Comparison of ENCODE assay signal across 9 cellular contexts in genomic region chr20:34301587-34302311, GRCh38. TPM values are rescaled to one million over a fixed set of nuclear protein-coding genes. Genes with fewer than 3 reads are reported as not detected.
DNase-seq lines count a peak whose midpoint lies in the region; ATAC-seq, FAIRE-seq and TF ChIP-seq lines count a peak whose summit lies in the region.
"Had no signal": no experiment of that assay in that cellular context is flagged by ENCODE, and none has a peak within 500 bp of the region (broad histone marks: within the 10 kb centered on the region; RNA-seq: fewer than 3 reads in every experiment).

No MANE protein-coding gene starts in this region.

- no peak for FAIRE-seq in small intestine (lab: Jason Lieb, UNC)

- H3K36me3 ChIP-seq in kidney epithelial cell (ENCODE audit: control insufficient read depth, insufficient read depth, low read length) (no peaks in the 10 kb centered on the region), transverse colon (no peaks in the 10 kb centered on the region), small intestine (ENCODE audit: control insufficient read depth in 2 of 2, insufficient read depth in 2 of 2, low read length in 2 of 2) (no peaks in the 10 kb centered on the region)

- no peak for TF ChIP-seq POLR2A in transverse colon (IDR thresholded peaks at IDR 0.05)

- ATAC-seq in GM19324 (IDR thresholded peaks at IDR 0.05; ENCODE audit: low FRiP score, unreplicated experiment): no peak

- H3K27me3 Mint-ChIP-seq in activated naive CD4-positive, alpha-beta T cell treated with anti-CD3 and anti-CD28 coated beads, Interleukin-2, amount 10 ng/mL, durations not matched to agents 7 days and 5 days: peaks cover under 1% of the 10 kb centered on the region
- H3K27me3 Mint-ChIP-seq: dendritic cell treated with granulocyte-macrophage colony-stimulating factor and Interleukin-4, amounts not matched to agents 40 ng/mL and 50 ng/mL, for 4 days had no signal

- no peaks in the 10 kb centered on the region for H3K36me3 Mint-ChIP-seq in activated naive CD4-positive, alpha-beta T cell treated with anti-CD3 and anti-CD28 coated beads, Interleukin-2, amount 10 ng/mL, durations not matched to agents 7 days and 5 days

- H3K27ac Mint-ChIP-seq in activated naive CD4-positive, alpha-beta T cell treated with anti-CD3 and anti-CD28 coated beads, Interleukin-2, amount 10 ng/mL, durations not matched to agents 7 days and 5 days: peak overlapping the region; percentile 87
- H3K27ac Mint-ChIP-seq: dendritic cell treated with granulocyte-macrophage colony-stimulating factor and Interleukin-4, amounts not matched to agents 40 ng/mL and 50 ng/mL, for 4 days had no signal

- WGBS in transverse colon (ENCODE audit: low coverage in 1 of 2), 2 donors: 76 to 93% methylated on average over 3 to 17 of the region's 17 CpGs
- 63 to 81% (median 80%) methylated on average over 17 of the region's 17 CpGs for WGBS in small intestine, 3 donors

- peaks cover 25% of the 10 kb centered on the region for H3K4me1 Mint-ChIP-seq in activated naive CD4-positive, alpha-beta T cell treated with anti-CD3 and anti-CD28 coated beads, Interleukin-2, amount 10 ng/mL, durations not matched to agents 7 days and 5 days

- TF ChIP-seq EP300 in transverse colon (IDR thresholded peaks at IDR 0.05; ENCODE audit: low read depth): no peak

- peak overlapping the region; percentile 84 for H3K4me3 ChIP-seq in kidney epithelial cell (ENCODE audit: low read depth, low read length)
- peak overlapping the region in 3 of 4 donors; percentile 70 to 89 (median 80) for H3K4me3 ChIP-seq in transverse colon
- no peak overlapping the region for H3K4me3 ChIP-seq in small intestine (ENCODE audit: low read depth in 1 of 2, low read length in 2 of 2)

- H3K4me3 Mint-ChIP-seq in activated naive CD4-positive, alpha-beta T cell treated with anti-CD3 and anti-CD28 coated beads, Interleukin-2, amount 10 ng/mL, durations not matched to agents 7 days and 5 days: peak overlapping the region; percentile 88
- H3K4me3 Mint-ChIP-seq: dendritic cell treated with granulocyte-macrophage colony-stimulating factor and Interleukin-4, amounts not matched to agents 40 ng/mL and 50 ng/mL, for 4 days had no signal

- H3K9me3 Mint-ChIP-seq in activated naive CD4-positive, alpha-beta T cell treated with anti-CD3 and anti-CD28 coated beads, Interleukin-2, amount 10 ng/mL, durations not matched to agents 7 days and 5 days: no peaks in the 10 kb centered on the region
- H3K9me3 Mint-ChIP-seq: dendritic cell treated with granulocyte-macrophage colony-stimulating factor and Interleukin-4, amounts not matched to agents 40 ng/mL and 50 ng/mL, for 4 days had no signal

- intact Hi-C loops in transverse colon (cut with DNase I; ENCODE audit: low total_unique reads): no loop called here

- no peaks in the 10 kb centered on the region for H3K9me3 ChIP-seq in transverse colon
- no peaks in the 10 kb centered on the region for H3K9me3 ChIP-seq in small intestine (ENCODE audit: control insufficient read depth, low read depth)

- peak overlapping the region; percentile 92 to 98 (median 96) for H3K27ac ChIP-seq in transverse colon
- peak overlapping the region in 1 of 2 donors; percentile 90 for H3K27ac ChIP-seq in small intestine (ENCODE audit: low read depth in 1 of 2, low read length in 1 of 2)

- CTCF ChIA-PET in activated naive CD4-positive, alpha-beta T cell treated with anti-CD3 and anti-CD28 coated beads, Interleukin-2, amount 10 ng/mL, durations not matched to agents 7 days and 5 days (lab: Charles Lee): interaction anchor here (0.9 to 3.7 kb wide), 4 partner anchors 11 to 468 kb away, joined by 3 to 23 read pairs (median 8); no protein-coding TSS in a partner anchor

- H3K27me3 ChIP-seq in kidney epithelial cell (ENCODE audit: control insufficient read depth, insufficient read depth, low read length): no peaks in the 10 kb centered on the region
- no peaks in the 10 kb centered on the region for H3K27me3 ChIP-seq in transverse colon
- no peaks in the 10 kb centered on the region for H3K27me3 ChIP-seq in small intestine (ENCODE audit: control insufficient read depth in 2 of 2, insufficient read depth in 2 of 2, low read length in 2 of 2)

- H3K4me1 ChIP-seq in transverse colon: peaks cover 13 to 25% (median 15%) of the 10 kb centered on the region in 4 donors
- no peaks in the 10 kb centered on the region for H3K4me1 ChIP-seq in small intestine (ENCODE audit: control insufficient read depth in 2 of 2, insufficient read depth in 1 of 2, low read depth in 1 of 2, low read length in 1 of 2)

- DNase-seq in activated naive CD4-positive, alpha-beta T cell treated with Interleukin-2 at 50 U/mL for 16 hours: peak; percentile 8
- DNase-seq in activated naive CD4-positive, alpha-beta T cell (lab: John Stamatoyannopoulos, UW): no peak
- DNase-seq in activated naive CD4-positive, alpha-beta T cell treated with anti-CD3 and anti-CD28 coated beads, Interleukin-2, amount 10 ng/mL, durations not matched to agents 7 days and 5 days: no peak
- DNase-seq in kidney epithelial cell (ENCODE audit: low read depth) (no peak), transverse colon (peak; percentile 10), dermis blood vessel endothelial cell (no peak), small intestine (no peak)

- in situ Hi-C loops in transverse colon (cut with MboI; ENCODE audit: low pct_ligation_motif_present in 1 of 4, low pct_unique_long_range_greater_than_20kb in 1 of 4, low sequenced_read_pairs in 3 of 4): loop anchor here (25.0 kb wide), 4 partner anchors 186 to 461 kb away; partner anchors contain the start of genes DYNLRB1 (in 2 of the 4) and TP53INP2 (in 1 of the 4)

- TF ChIP-seq CTCF in kidney epithelial cell (IDR thresholded peaks at IDR 0.05; ENCODE audit: insufficient read depth, low read length, poor library complexity, severe bottlenecking) (no peak), transverse colon (IDR thresholded peaks at IDR 0.05) (no peak)

RNA-seq across cellular contexts. Expression of gene AHCY, which starts 1.4 kb away (rescaled TPM):
- total RNA-seq in kidney epithelial cell (199 and 212 TPM in 2 replicates), transverse colon (10 to 100 TPM; 23.9 to 71.6 (median 63.8) TPM), dermis blood vessel endothelial cell (95.6 and 136 TPM in 2 replicates)
- 100 to 1,000 TPM in 1 of 3 donors, 10 to 100 TPM in 2; 81.0 to 163 (median 92.1) TPM for polyA plus RNA-seq in small intestine

Comparison
In these comparisons a context has a peak if more than half of its experiments do, and no peak if none do; other contexts are left out.
1. DNase-seq: peak in activated naive CD4-positive, alpha-beta T cell treated with Interleukin-2 at 50 U/mL for 16 hours (single experiment) and transverse colon (single experiment); none in activated naive CD4-positive, alpha-beta T cell (0 of 4), activated naive CD4-positive, alpha-beta T cell treated with anti-CD3 and anti-CD28 coated beads, Interleukin-2, amount 10 ng/mL, durations not matched to agents 7 days and 5 days (single experiment), kidney epithelial cell (single experiment), dermis blood vessel endothelial cell (single experiment) and small intestine (single experiment).
2. H3K4me3 ChIP-seq: peak in kidney epithelial cell (single experiment) and transverse colon (3 of 4); none in small intestine (0 of 2).